21 cellular contexts compared by ENCODE assay signal in genomic region chr20:54049156-54049555, GRCh38. TPM values are rescaled to one million over a fixed set of nuclear protein-coding genes. Genes with fewer than 3 reads are reported as not detected.
"Had no signal": no experiment of that assay in that cellular context is flagged by ENCODE, and none has a peak within 500 bp of the region (broad histone marks: within the 10 kb centered on the region; RNA-seq: fewer than 3 reads in every experiment).

No MANE protein-coding gene starts in this region.

- H3K4me1 Mint-ChIP-seq: neural progenitor cell had no signal

- H3K36me3 Mint-ChIP-seq: natural killer cell treated with Interleukin-12 subunit alpha and Interleukin-12 subunit beta and Interleukin-15 and Interleukin-18, amount 100 ng/mL, for 72 hours; neural progenitor cell; stimulated activated effector memory CD8-positive, alpha-beta T cell treated with anti-CD3 and anti-CD28 coated beads, Interleukin-12 subunit alpha, Interleukin-12 subunit beta, amount 100 ng/mL, for 72 hours had no signal

- H3K4me3 ChIP-seq: dorsolateral prefrontal cortex, lung, neural progenitor cell, pancreas, transverse colon had no signal

- H3K27ac Mint-ChIP-seq: natural killer cell treated with Interleukin-12 subunit alpha and Interleukin-12 subunit beta and Interleukin-15 and Interleukin-18, amount 100 ng/mL, for 72 hours; neural progenitor cell; progenitor cell of endocrine pancreas had no signal

- DNase-seq: cortex of kidney; dorsolateral prefrontal cortex; effector CD8-positive, alpha-beta T cell; foreskin melanocyte; hippocampal formation; left colon; left ventricle myocardium superior; mesenchymal stem cell; midbrain; pancreas; right cardiac atrium; small intestine; stimulated activated CD4-positive, alpha-beta T cell treated with anti-CD3 and anti-CD28 coated beads, Interleukin-4, amount 100 ng/mL, for 1 hour; stimulated activated CD8-positive, alpha-beta memory T cell treated with anti-CD3 and anti-CD28 coated beads, Interleukin-4, amount 100 ng/mL, for 48 hours; stimulated activated naive CD8-positive, alpha-beta T cell treated with anti-CD3 and anti-CD28 coated beads, Interleukin-15, Interleukin-2, amounts not matched to agents 100 U/mL and 50 U/mL, for 24 hours; transverse colon had no signal

- ATAC-seq: left colon; left ventricle myocardium superior; natural killer cell treated with Interleukin-12 subunit alpha and Interleukin-12 subunit beta and Interleukin-15 and Interleukin-18, amount 100 ng/mL, for 72 hours; pancreas; right cardiac atrium; stimulated activated effector memory CD8-positive, alpha-beta T cell treated with anti-CD3 and anti-CD28 coated beads, Interleukin-12 subunit alpha, Interleukin-12 subunit beta, amount 100 ng/mL, for 72 hours; stimulated activated naive CD8-positive, alpha-beta T cell treated with anti-CD3 and anti-CD28 coated beads, Interleukin-15, Interleukin-2, amounts not matched to agents 100 U/mL and 50 U/mL, for 24 hours had no signal

- H3K27me3 Mint-ChIP-seq: progenitor cell of endocrine pancreas had no signal

- H3K4me3 Mint-ChIP-seq: natural killer cell treated with Interleukin-12 subunit alpha and Interleukin-12 subunit beta and Interleukin-15 and Interleukin-18, amount 100 ng/mL, for 72 hours; neural progenitor cell; stimulated activated effector memory CD8-positive, alpha-beta T cell treated with anti-CD3 and anti-CD28 coated beads, Interleukin-12 subunit alpha, Interleukin-12 subunit beta, amount 100 ng/mL, for 72 hours had no signal

- H3K9me3 Mint-ChIP-seq: neural progenitor cell; stimulated activated effector memory CD8-positive, alpha-beta T cell treated with anti-CD3 and anti-CD28 coated beads, Interleukin-12 subunit alpha, Interleukin-12 subunit beta, amount 100 ng/mL, for 72 hours had no signal

RNA-seq across cellular contexts. Expression of gene BCAS1, which starts 21.2 kb away (rescaled TPM):
- total RNA-seq: left ventricle myocardium superior had no signal
